ENCODE assay signal across 17 cellular contexts in genomic region chr2:68645523-68645922, GRCh38. TPM values are rescaled to one million over a fixed set of nuclear protein-coding genes. Genes with fewer than 3 reads are reported as not detected.
DNase-seq lines count a peak whose midpoint lies in the region; ATAC-seq, FAIRE-seq and TF ChIP-seq lines count a peak whose summit lies in the region.
"Had no signal": no experiment of that assay in that cellular context is flagged by ENCODE, and none has a peak within 500 bp of the region (broad histone marks: within the 10 kb centered on the region; RNA-seq: fewer than 3 reads in every experiment).

No MANE protein-coding gene starts in this region.

- peaks cover 11 to 67% of the 10 kb centered on the region in 2 experiments; a peak in 4 of 5 replicates for H3K27me3 ChIP-seq in HepG2 (ENCODE audit: control insufficient read depth in 1 of 2, insufficient read depth in 2 of 2, low read length in 2 of 2)

- no peak for FAIRE-seq in HepG2 (lab: Jason Lieb, UNC)

- no peak overlapping the region for H2AFZ ChIP-seq in HepG2 (ENCODE audit: low read length)

- no peak overlapping the region for H3K4me2 ChIP-seq in HepG2 (ENCODE audit: low read depth, low read length)
- H3K4me2 ChIP-seq: KMS-11 had no signal

- no peak overlapping the region for H3K27ac Mint-ChIP-seq in activated CD4-positive, alpha-beta memory T cell treated with anti-CD3 and anti-CD28 coated beads for 36 hours
- no peak overlapping the region for H3K27ac Mint-ChIP-seq in activated CD4-positive, alpha-beta memory T cell treated with anti-CD3 and anti-CD28 coated beads, Interleukin-2, amount 10 ng/mL, durations not matched to agents 7 days and 5 days
- no peak overlapping the region for H3K27ac Mint-ChIP-seq in activated B cell treated with CpG ODN at 0.5 μM for 24 hours
- no peak overlapping the region for H3K27ac Mint-ChIP-seq in stimulated activated effector memory CD8-positive, alpha-beta T cell treated with anti-CD3 and anti-CD28 coated beads, Interleukin-12 subunit alpha, Interleukin-12 subunit beta, amount 100 ng/mL, for 72 hours

- intact Hi-C loops in activated CD4-positive, alpha-beta memory T cell treated with anti-CD3 and anti-CD28 coated beads for 36 hours (cut with micrococcal nuclease) = no loop called here
- intact Hi-C loops in activated B cell treated with CpG ODN at 0.5 μM for 24 hours (cut with micrococcal nuclease) = no loop called here
- intact Hi-C loops in HepG2 (cut with micrococcal nuclease; ENCODE audit: unreplicated experiment) = loop anchor here (5.0 kb wide), 1 partner anchor 158 kb away; no protein-coding TSS in a partner anchor

- no peaks in the 10 kb centered on the region for H3K79me2 ChIP-seq in HepG2 (ENCODE audit: insufficient read depth, low read length)

- H3K9me3 Mint-ChIP-seq in activated CD4-positive, alpha-beta memory T cell treated with anti-CD3 and anti-CD28 coated beads for 36 hours = no peaks in the 10 kb centered on the region
- H3K9me3 Mint-ChIP-seq in activated CD4-positive, alpha-beta memory T cell treated with anti-CD3 and anti-CD28 coated beads, Interleukin-2, amount 10 ng/mL, durations not matched to agents 7 days and 5 days = peaks cover 5% of the 10 kb centered on the region
- H3K9me3 Mint-ChIP-seq in activated B cell treated with CpG ODN at 0.5 μM for 24 hours = peaks cover 8% of the 10 kb centered on the region
- H3K9me3 Mint-ChIP-seq in stimulated activated effector memory CD8-positive, alpha-beta T cell treated with anti-CD3 and anti-CD28 coated beads, Interleukin-12 subunit alpha, Interleukin-12 subunit beta, amount 100 ng/mL, for 72 hours = peaks cover 2% of the 10 kb centered on the region

- TF ChIP-seq CTCF in activated B cell treated with CpG ODN at 0.5 μM for 24 hours (IDR thresholded peaks at IDR 0.05) (no peak), HepG2 (CRISPR knock-in tag; IDR thresholded peaks at IDR 0.05) (no peak)

- H4K20me1 ChIP-seq in HepG2 (ENCODE audit: insufficient read depth, low read length) = no peaks in the 10 kb centered on the region

- H3K9me3 ChIP-seq in HepG2 (ENCODE audit: low read length) = no peaks in the 10 kb centered on the region

- H3K36me3 Mint-ChIP-seq in activated CD4-positive, alpha-beta memory T cell treated with anti-CD3 and anti-CD28 coated beads for 36 hours = no peaks in the 10 kb centered on the region
- H3K36me3 Mint-ChIP-seq in activated CD4-positive, alpha-beta memory T cell treated with anti-CD3 and anti-CD28 coated beads, Interleukin-2, amount 10 ng/mL, durations not matched to agents 7 days and 5 days (ENCODE audit: low read depth) = peaks cover 3% of the 10 kb centered on the region
- no peaks in the 10 kb centered on the region for H3K36me3 Mint-ChIP-seq in activated B cell treated with CpG ODN at 0.5 μM for 24 hours (ENCODE audit: low read depth)
- H3K36me3 Mint-ChIP-seq in stimulated activated effector memory CD8-positive, alpha-beta T cell treated with anti-CD3 and anti-CD28 coated beads, Interleukin-12 subunit alpha, Interleukin-12 subunit beta, amount 100 ng/mL, for 72 hours = no peaks in the 10 kb centered on the region

- H3K27ac ChIP-seq in HepG2 (ENCODE audit: extremely low read length, insufficient read depth, low read length) = no peak overlapping the region
- H3K27ac ChIP-seq: brain microvascular endothelial cell, KMS-11 had no signal

- H3K27me3 Mint-ChIP-seq in activated CD4-positive, alpha-beta memory T cell treated with anti-CD3 and anti-CD28 coated beads for 36 hours = peaks cover 67% of the 10 kb centered on the region
- peaks cover 78% of the 10 kb centered on the region for H3K27me3 Mint-ChIP-seq in activated CD4-positive, alpha-beta memory T cell treated with anti-CD3 and anti-CD28 coated beads, Interleukin-2, amount 10 ng/mL, durations not matched to agents 7 days and 5 days
- peaks cover 60% of the 10 kb centered on the region for H3K27me3 Mint-ChIP-seq in activated B cell treated with CpG ODN at 0.5 μM for 24 hours

- BruUV-seq in HepG2 (replicated peaks; lab: Mats Ljungman, UMichigan) = no TSS peak

- peak; percentile 72 for ATAC-seq in HG02610 (IDR thresholded peaks at IDR 0.05; ENCODE audit: unreplicated experiment)
- peak; percentile 67 for ATAC-seq in activated B cell treated with CpG ODN at 0.5 μM for 24 hours (ENCODE audit: low read depth)
- peak; percentile 81 for ATAC-seq in stimulated activated effector memory CD8-positive, alpha-beta T cell treated with anti-CD3 and anti-CD28 coated beads, Interleukin-12 subunit alpha, Interleukin-12 subunit beta, amount 100 ng/mL, for 72 hours
- ATAC-seq in HepG2 = no peak
- ATAC-seq: SK-N-SH treated with all-trans-retinoic acid at 6 μM for 48 hours had no signal

- no peaks in the 10 kb centered on the region; the same call in 1 of the 2 replicates for H3K4me1 ChIP-seq in HepG2 (ENCODE audit: insufficient read depth, low read length)

- H3K4me3 ChIP-seq in HepG2 (replicated peaks in 1 of 3; ENCODE audit: insufficient read depth in 1 of 3, low read depth in 2 of 3, low read length in 3 of 3) = no peak overlapping the region

- no peak overlapping the region for H3K9ac ChIP-seq in HepG2 (ENCODE audit: insufficient read depth, low read depth, low read length)
- H3K9ac ChIP-seq: KMS-11 had no signal

- peak; percentile 17 for DNase-seq in activated CD4-positive, alpha-beta memory T cell treated with anti-CD3 and anti-CD28 coated beads for 36 hours
- DNase-seq in activated CD4-positive, alpha-beta memory T cell treated with anti-CD3 and anti-CD28 coated beads, Interleukin-2, amount 10 ng/mL, durations not matched to agents 7 days and 5 days = no peak
- DNase-seq in activated B cell treated with CpG ODN at 0.5 μM for 24 hours = no peak
- DNase-seq in stimulated activated effector memory CD8-positive, alpha-beta T cell treated with anti-CD3 and anti-CD28 coated beads, Interleukin-12 subunit alpha, Interleukin-12 subunit beta, amount 100 ng/mL, for 72 hours (ENCODE audit: low spot score in 2 of 2) = no peak
- no peak for DNase-seq in HepG2 (ENCODE audit: low spot score)
- no peak for DNase-seq in NCI-H446 treated with DMSO at 0.1 percent for 48 hours (lab: John Stamatoyannopoulos, UW)
- DNase-seq in foreskin melanocyte = no peak
- DNase-seq: ACHN; activated CD8-positive, alpha-beta memory T cell treated with anti-CD3 and anti-CD28 coated beads for 24 hours; brain microvascular endothelial cell; hypothalamus; NCI-H510A treated with DMSO at 0.1 percent for 48 hours; stimulated activated CD4-positive, alpha-beta T cell treated with anti-CD3 and anti-CD28 coated beads, Interleukin-4, amount 100 ng/mL, for 24 hours had no signal

- H3K36me3 ChIP-seq in HepG2 (replicated peaks in 1 of 2; ENCODE audit: control insufficient read depth in 1 of 2, insufficient read depth in 2 of 2, low read length in 2 of 2) = no peaks in the 10 kb centered on the region
- H3K36me3 ChIP-seq: brain microvascular endothelial cell had no signal

- no peak overlapping the region for H3K4me3 Mint-ChIP-seq in activated CD4-positive, alpha-beta memory T cell treated with anti-CD3 and anti-CD28 coated beads for 36 hours
- H3K4me3 Mint-ChIP-seq in activated CD4-positive, alpha-beta memory T cell treated with anti-CD3 and anti-CD28 coated beads, Interleukin-2, amount 10 ng/mL, durations not matched to agents 7 days and 5 days = no peak overlapping the region
- H3K4me3 Mint-ChIP-seq in activated B cell treated with CpG ODN at 0.5 μM for 24 hours = no peak overlapping the region
- H3K4me3 Mint-ChIP-seq in stimulated activated effector memory CD8-positive, alpha-beta T cell treated with anti-CD3 and anti-CD28 coated beads, Interleukin-12 subunit alpha, Interleukin-12 subunit beta, amount 100 ng/mL, for 72 hours = no peak overlapping the region

- TF ChIP-seq RAD21 in HepG2 (CRISPR knock-in tag; IDR thresholded peaks at IDR 0.05) = no peak

- TF ChIP-seq EP300 in HepG2 (IDR thresholded peaks at IDR 0.05; ENCODE audit: low read depth in 2 of 2, low read length in 2 of 2) (no peak), HepG2 (CRISPR knock-in tag; IDR thresholded peaks at IDR 0.05; ENCODE audit: borderline replicate concordance) (no peak)

- TF ChIP-seq POLR2A in HepG2 (IDR thresholded peaks at IDR 0.05; ENCODE audit: insufficient read depth in 1 of 2, low read depth in 2 of 2, low read length in 2 of 2) = no peak

- CTCF ChIA-PET in activated CD4-positive, alpha-beta memory T cell treated with anti-CD3 and anti-CD28 coated beads for 36 hours (lab: Charles Lee) = interaction anchor here (0.7 to 2.7 kb wide), 5 partner anchors 8 to 280 kb away, joined by 3 to 13 read pairs (median 6); no protein-coding TSS in a partner anchor
- CTCF ChIA-PET in activated CD4-positive, alpha-beta memory T cell treated with anti-CD3 and anti-CD28 coated beads, Interleukin-2, amount 10 ng/mL, durations not matched to agents 7 days and 5 days (lab: Charles Lee) = interaction anchor here (1.2 kb wide), 1 partner anchor 182 kb away, joined by 3 read pairs; no protein-coding TSS in a partner anchor
- CTCF ChIA-PET in activated B cell treated with CpG ODN at 0.5 μM for 24 hours (lab: Charles Lee) (interaction anchor here (0.6 kb wide), 1 partner anchor 66 kb away, joined by 3 read pairs; no protein-coding TSS in a partner anchor), HepG2 (lab: Yijun Ruan, JAX; ENCODE audit: low intra/inter-chr PET ratio, low total read pairs) (no interaction called here)

- POLR2A ChIA-PET in activated CD4-positive, alpha-beta memory T cell treated with anti-CD3 and anti-CD28 coated beads for 36 hours (lab: Charles Lee) = interaction anchor here (0.6 kb wide), 1 partner anchor 289 kb away, joined by 3 read pairs; no protein-coding TSS in a partner anchor
- POLR2A ChIA-PET in activated CD4-positive, alpha-beta memory T cell treated with anti-CD3 and anti-CD28 coated beads, Interleukin-2, amount 10 ng/mL, durations not matched to agents 7 days and 5 days (lab: Charles Lee) = no interaction called here
- POLR2A ChIA-PET in activated B cell treated with CpG ODN at 0.5 μM for 24 hours (lab: Charles Lee) (interaction anchor here (0.6 kb wide), 1 partner anchor 209 kb away, joined by 3 read pairs; no protein-coding TSS in a partner anchor), HepG2 (lab: Yijun Ruan, JAX) (no interaction called here)

- H3K4me1 Mint-ChIP-seq in activated CD4-positive, alpha-beta memory T cell treated with anti-CD3 and anti-CD28 coated beads for 36 hours (ENCODE audit: low read depth) = peaks cover 7% of the 10 kb centered on the region
- H3K4me1 Mint-ChIP-seq in activated CD4-positive, alpha-beta memory T cell treated with anti-CD3 and anti-CD28 coated beads, Interleukin-2, amount 10 ng/mL, durations not matched to agents 7 days and 5 days = peaks cover 7% of the 10 kb centered on the region
- peaks cover 6% of the 10 kb centered on the region for H3K4me1 Mint-ChIP-seq in activated B cell treated with CpG ODN at 0.5 μM for 24 hours
- peaks cover 14% of the 10 kb centered on the region for H3K4me1 Mint-ChIP-seq in stimulated activated effector memory CD8-positive, alpha-beta T cell treated with anti-CD3 and anti-CD28 coated beads, Interleukin-12 subunit alpha, Interleukin-12 subunit beta, amount 100 ng/mL, for 72 hours

- in situ Hi-C loops in HepG2 (cut with HindIII; ENCODE audit: extremely low pct_ligation_motif_present, low pct_unique_long_range_greater_than_20kb) = no loop called here

RNA-seq across cellular contexts. Expression of gene PROKR1, which starts 2.1 kb away (rescaled TPM):
- not detected for total RNA-seq in activated CD4-positive, alpha-beta memory T cell treated with anti-CD3 and anti-CD28 coated beads for 36 hours
- not detected for total RNA-seq in activated CD4-positive, alpha-beta memory T cell treated with anti-CD3 and anti-CD28 coated beads, Interleukin-2, amount 10 ng/mL, durations not matched to agents 7 days and 5 days
- total RNA-seq in activated B cell treated with CpG ODN at 0.5 μM for 24 hours (0.05 and 0.09 TPM in 2 replicates), HepG2 (2016; rRNA removed; fragmentation: Illumina TruSeq; extraction: Trizol) (not detected in 2 replicates)
- total RNA-seq in HepG2 (2016; cell fraction: cytosol; rRNA removed; fragmentation: Illumina TruSeq; extraction: Trizol; ENCODE audit: low read depth) = not detected in 2 replicates
- total RNA-seq in HepG2 (2016; cell fraction: insoluble cytoplasmic fraction; rRNA removed; fragmentation: Illumina TruSeq; extraction: Trizol) = not detected in 2 replicates
- total RNA-seq in HepG2 (2016; cell fraction: membrane; rRNA removed; fragmentation: Illumina TruSeq; extraction: Trizol) = not detected in 2 replicates
- total RNA-seq in HepG2 (2016; cell fraction: nucleus; rRNA removed; fragmentation: Illumina TruSeq; extraction: Trizol) = not detected in 2 replicates
- not detected in 2 replicates for polyA plus RNA-seq in HepG2 (2011; rRNA removed)
- polyA plus RNA-seq in HepG2 (2011; cell fraction: cytosol; rRNA removed) = not detected in 2 replicates
- not detected in 2 replicates for polyA plus RNA-seq in HepG2 (2011; cell fraction: nucleus; rRNA removed)
- polyA plus RNA-seq in HepG2 (2012) = not detected in 2 replicates
- polyA plus RNA-seq in HepG2 (2016; cell fraction: cytosol; fragmentation: Illumina TruSeq; extraction: Trizol; ENCODE audit: low read depth) = not detected in 2 replicates
- not detected in 2 replicates for polyA plus RNA-seq in HepG2 (2016; cell fraction: insoluble cytoplasmic fraction; fragmentation: Illumina TruSeq; extraction: Trizol; ENCODE audit: low read depth)
- not detected in 2 replicates for polyA plus RNA-seq in HepG2 (2016; cell fraction: membrane; fragmentation: Illumina TruSeq; extraction: Trizol; ENCODE audit: low read depth)
- not detected in 2 replicates for polyA plus RNA-seq in HepG2 (2016; cell fraction: nucleus; fragmentation: Illumina TruSeq; extraction: Trizol; ENCODE audit: insufficient read depth, low read depth)
- not detected in 2 replicates for polyA minus RNA-seq in HepG2 (2011; rRNA and poly(A)+ RNA removed; ENCODE audit: low replicate concordance)
- polyA minus RNA-seq in HepG2 (2011; cell fraction: cytosol; rRNA and poly(A)+ RNA removed) = not detected in 2 replicates
- not detected in 2 replicates for polyA minus RNA-seq in HepG2 (2011; cell fraction: nucleus; rRNA and poly(A)+ RNA removed)
- total RNA-seq: fibroblast of lung had no signal
- polyA plus RNA-seq: fibroblast of lung had no signal

Comparison
In these comparisons a context has a peak if more than half of its experiments do, and no peak if none do; other contexts are left out.
1. POLR2A ChIA-PET loops: an anchor here in activated CD4-positive, alpha-beta memory T cell treated with anti-CD3 and anti-CD28 coated beads for 36 hours (0.6 kb wide) and activated B cell treated with CpG ODN at 0.5 μM for 24 hours (0.6 kb wide); none called in activated CD4-positive, alpha-beta memory T cell treated with anti-CD3 and anti-CD28 coated beads, Interleukin-2, amount 10 ng/mL, durations not matched to agents 7 days and 5 days and HepG2.